ENCODE assay signal across 9 cellular contexts in genomic region chr12:105352049-105352448, GRCh38. TPM values are rescaled to one million over a fixed set of nuclear protein-coding genes. Genes with fewer than 3 reads are reported as not detected.
DNase-seq lines count a peak whose midpoint lies in the region; ATAC-seq and TF ChIP-seq lines count a peak whose summit lies in the region.
"Had no signal": no experiment of that assay in that cellular context is flagged by ENCODE, and none has a peak within 500 bp of the region (broad histone marks: within the 10 kb centered on the region; RNA-seq: fewer than 3 reads in every experiment).

No MANE protein-coding gene starts in this region.

- no peak for TF ChIP-seq EP300 in esophagus muscularis mucosa (IDR thresholded peaks at IDR 0.05)

- H3K4me1 ChIP-seq in BLaER1 (peaks cover 82% of the 10 kb centered on the region), Loucy (ENCODE audit: insufficient read depth, low read length, poor library complexity, severe bottlenecking) (peaks cover 76% of the 10 kb centered on the region), esophagus muscularis mucosa (no peaks in the 10 kb centered on the region), left ventricle myocardium inferior (peaks cover 9% of the 10 kb centered on the region)

- intact Hi-C loops in esophagus muscularis mucosa (cut with DNase I): no loop called here
- intact Hi-C loops in left ventricle myocardium inferior (cut with micrococcal nuclease): no loop called here

- H3K9ac ChIP-seq in BLaER1 (no peak overlapping the region; the same call in 1 of the 2 replicates), Loucy (ENCODE audit: low read depth, low read length, poor library complexity, severe bottlenecking) (peak overlapping the region; percentile 39)

- H3F3A ChIP-seq in Loucy (ENCODE audit: low read depth): peaks cover 7% of the 10 kb centered on the region; the same call in 1 of the 2 replicates

- H3K79me2 ChIP-seq in Loucy (ENCODE audit: insufficient read depth, low read length): peaks cover 92% of the 10 kb centered on the region

- peak; percentile 78 for ATAC-seq in GM19035 (IDR thresholded peaks at IDR 0.05; ENCODE audit: unreplicated experiment)
- ATAC-seq in HG02840 (IDR thresholded peaks at IDR 0.05; ENCODE audit: low FRiP score, unreplicated experiment): peak; percentile 93
- ATAC-seq: heart right ventricle had no signal

- H3K4me3 ChIP-seq in BLaER1 (peak overlapping the region; percentile 5; the same call in 1 of the 2 replicates), Loucy (ENCODE audit: low read length, poor library complexity, severe bottlenecking) (peak overlapping the region; percentile 46), esophagus muscularis mucosa (no peak overlapping the region), left ventricle myocardium inferior (no peak overlapping the region)
- H3K4me3 ChIP-seq: heart right ventricle had no signal

- peak overlapping the region; percentile 79 for H3K27ac ChIP-seq in BLaER1
- no peak overlapping the region for H3K27ac ChIP-seq in esophagus muscularis mucosa (replicated peaks in 1 of 4)
- no peak overlapping the region for H3K27ac ChIP-seq in left ventricle myocardium inferior (replicated peaks)
- H3K27ac ChIP-seq: heart right ventricle had no signal

- H3K9me3 ChIP-seq in BLaER1 (peaks cover 3% of the 10 kb centered on the region; the same call in 1 of the 2 replicates), Loucy (ENCODE audit: insufficient read depth, low read depth, low read length) (no peaks in the 10 kb centered on the region), esophagus muscularis mucosa (no peaks in the 10 kb centered on the region), left ventricle myocardium inferior (replicated peaks) (no peaks in the 10 kb centered on the region)
- H3K9me3 ChIP-seq: heart right ventricle had no signal

- no peaks in the 10 kb centered on the region for H3K27me3 ChIP-seq in BLaER1
- H3K27me3 ChIP-seq in Loucy (ENCODE audit: insufficient read depth, low read length, poor library complexity, severe bottlenecking): no peaks in the 10 kb centered on the region
- no peaks in the 10 kb centered on the region for H3K27me3 ChIP-seq in esophagus muscularis mucosa
- H3K27me3 ChIP-seq in left ventricle myocardium inferior (ENCODE audit: low read depth): no peaks in the 10 kb centered on the region
- H3K27me3 ChIP-seq: heart right ventricle had no signal

- DNase-seq in esophagus muscularis mucosa (ENCODE audit: extremely low spot score) (no peak), left ventricle myocardium inferior (no peak)
- DNase-seq in activated CD4-positive, CD25-positive, alpha-beta regulatory T cell treated with anti-CD3 and anti-CD28 coated beads, Interleukin-2, amount 50 U/mL, for 72 hours: no peak
- no peak for DNase-seq in stimulated activated CD4-positive, alpha-beta T cell treated with anti-CD3 and anti-CD28 coated beads, Interleukin-15, amount 100 ng/mL, for 24 hours
- DNase-seq: heart right ventricle had no signal

- TF ChIP-seq CTCF in Loucy (conservative IDR thresholded peaks at IDR 0.05; ENCODE audit: low read length) (no peak), esophagus muscularis mucosa (IDR thresholded peaks at IDR 0.05) (no peak), left ventricle myocardium inferior (IDR thresholded peaks at IDR 0.05; ENCODE audit: borderline replicate concordance) (no peak)

- WGBS in esophagus muscularis mucosa: 89% methylated on average over 4 of the region's 4 CpGs

- H2AFZ ChIP-seq in Loucy (ENCODE audit: low read length): no peak overlapping the region

- TF ChIP-seq POLR2A in esophagus muscularis mucosa (IDR thresholded peaks at IDR 0.05; ENCODE audit: low read depth): no peak

- no peaks in the 10 kb centered on the region for H3K9me2 ChIP-seq in Loucy (replicated peaks; ENCODE audit: low read depth, low read length)

- H3K36me3 ChIP-seq in BLaER1: no peaks in the 10 kb centered on the region
- H3K36me3 ChIP-seq in Loucy (ENCODE audit: insufficient read depth, low read length): peaks cover 13% of the 10 kb centered on the region; the same call in 1 of the 2 replicates
- no peaks in the 10 kb centered on the region for H3K36me3 ChIP-seq in esophagus muscularis mucosa
- no peaks in the 10 kb centered on the region for H3K36me3 ChIP-seq in left ventricle myocardium inferior
- H3K36me3 ChIP-seq: heart right ventricle had no signal

- H4K20me1 ChIP-seq in BLaER1: no peaks in the 10 kb centered on the region
- peaks cover 20% of the 10 kb centered on the region for H4K20me1 ChIP-seq in Loucy (ENCODE audit: insufficient read depth, low read length, poor library complexity, severe bottlenecking)

- H3K4me2 ChIP-seq in BLaER1: peak overlapping the region; percentile 65
- peak overlapping the region; percentile 58 for H3K4me2 ChIP-seq in Loucy (ENCODE audit: low read depth, low read length, poor library complexity, severe bottlenecking)

RNA-seq across cellular contexts. Expression of gene C12orf75, which starts 21.6 kb away (rescaled TPM):
- total RNA-seq in esophagus muscularis mucosa (1 to 10 TPM in 3 of 4 donors, under 1 TPM in 1; 0.83 to 3.1 (median 2.8) TPM), left ventricle myocardium inferior (1.1 TPM)

Comparison
In these comparisons a context has a peak if more than half of its experiments do, and no peak if none do; other contexts are left out.
1. H3K4me3 ChIP-seq: peak in BLaER1 (single experiment) and Loucy (single experiment); none in esophagus muscularis mucosa (0 of 4) and left ventricle myocardium inferior (single experiment).